ENCODE assay signal across 28 cellular contexts in the genomic region with DNA sequence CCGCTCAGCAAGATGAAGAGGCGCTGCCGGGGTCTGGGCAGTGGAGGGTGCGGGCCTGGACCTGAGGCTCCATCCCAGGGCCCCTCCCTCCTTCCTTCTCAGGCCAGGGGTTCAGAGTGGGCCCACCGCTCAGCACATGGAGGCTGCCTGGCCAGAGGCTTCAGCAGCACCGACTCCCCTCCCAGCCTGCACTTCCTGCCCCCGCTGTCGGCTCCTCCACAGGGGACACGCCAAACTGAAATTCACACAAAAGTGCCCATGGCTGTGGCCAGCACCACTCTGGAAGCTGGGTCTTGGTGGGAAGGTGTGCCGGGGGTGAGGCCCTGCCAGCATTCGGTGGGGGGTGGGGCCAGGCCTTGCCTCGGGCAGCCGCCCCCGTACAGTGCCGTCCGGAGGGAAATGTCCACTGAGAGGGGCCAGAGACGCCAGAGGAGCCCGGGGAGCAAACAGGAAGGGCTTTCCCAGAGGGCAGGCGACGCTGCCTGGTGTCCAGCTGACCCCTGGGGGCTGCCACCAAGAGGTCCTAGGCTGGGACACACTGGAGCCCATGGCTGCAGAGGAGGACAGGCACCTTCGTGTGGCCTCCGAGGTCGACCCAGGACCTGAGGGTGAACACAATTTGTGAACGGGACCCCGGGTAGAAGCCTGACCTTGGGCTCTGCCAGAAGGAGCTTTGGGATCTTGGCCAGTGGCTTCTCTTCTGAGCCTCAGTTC.
"Had no signal": no experiment of that assay in that cellular context is flagged by ENCODE, and none has a peak within 500 bp of the region (broad histone marks: within the 10 kb centered on the region; RNA-seq: fewer than 3 reads in every experiment).

No MANE protein-coding gene starts in this region.

- H3K27ac ChIP-seq: ascending aorta, breast epithelium, cardiac muscle cell, colonic mucosa, epithelial cell of prostate, esophagus squamous epithelium had no signal

- H3K4me1 ChIP-seq: ascending aorta, breast epithelium, colonic mucosa had no signal

- H3K4me3 ChIP-seq: ascending aorta, breast epithelium, cardiac muscle cell, colonic mucosa, esophagus squamous epithelium had no signal

- H3K36me3 ChIP-seq: breast epithelium, cardiac muscle cell, colonic mucosa had no signal

- H3K27ac Mint-ChIP-seq: activated CD4-positive, alpha-beta memory T cell treated with anti-CD3 and anti-CD28 coated beads, Interleukin-2, amount 10 ng/mL, durations not matched to agents 7 days and 5 days; activated naive CD4-positive, alpha-beta T cell treated with anti-CD3 and anti-CD28 coated beads, Interleukin-2, amount 10 ng/mL, durations not matched to agents 7 days and 5 days; activated naive CD4-positive, alpha-beta T cell treated with anti-CD3 and anti-CD28 coated beads, Interleukin-2, amount 50 U/mL, for 72 hours; activated naive CD8-positive, alpha-beta T cell treated with anti-CD3 and anti-CD28 coated beads, Interleukin-2, amount 10 ng/mL, durations not matched to agents 7 days and 5 days; activated T-cell treated with anti-CD3 and anti-CD28 coated beads, Interleukin-2, amount 50 U/mL, for 24 hours; activated T-cell treated with anti-CD3 and anti-CD28 coated beads, Interleukin-2, amount 50 U/mL, for 72 hours; brain; endodermal cell had no signal

- H3K27me3 Mint-ChIP-seq: activated CD4-positive, alpha-beta T cell treated with anti-CD3 and anti-CD28 coated beads, Interleukin-2, amount 10 ng/mL, durations not matched to agents 7 days and 5 days; activated T-cell treated with anti-CD3 and anti-CD28 coated beads, Interleukin-2, amount 50 U/mL, for 24 hours had no signal

- H3K9me3 ChIP-seq: ascending aorta, breast epithelium, colonic mucosa, esophagus squamous epithelium had no signal

- DNase-seq: activated CD4-positive, alpha-beta memory T cell treated with anti-CD3 and anti-CD28 coated beads, Interleukin-2, amount 10 ng/mL, durations not matched to agents 7 days and 5 days; activated CD4-positive, alpha-beta T cell treated with anti-CD3 and anti-CD28 coated beads for 1 hour; activated CD4-positive, alpha-beta T cell treated with anti-CD3 and anti-CD28 coated beads for 4 hours; activated CD4-positive, alpha-beta T cell treated with anti-CD3 and anti-CD28 coated beads, Interleukin-2, amount 10 ng/mL, durations not matched to agents 7 days and 5 days; activated CD4-positive, alpha-beta T cell treated with anti-CD3 and anti-CD28 coated beads, Interleukin-2, amount 50 U/mL, for 4 hours; activated CD8-positive, alpha-beta memory T cell treated with anti-CD3 and anti-CD28 coated beads, Interleukin-2, amount 50 U/mL, for 48 hours; activated gamma-delta T cell; activated naive CD4-positive, alpha-beta T cell; activated naive CD4-positive, alpha-beta T cell treated with anti-CD3 and anti-CD28 coated beads, Interleukin-2, amount 10 ng/mL, durations not matched to agents 7 days and 5 days; activated naive CD8-positive, alpha-beta T cell treated with anti-CD3 and anti-CD28 coated beads, Interleukin-2, amount 10 ng/mL, durations not matched to agents 7 days and 5 days; activated T-cell treated with anti-CD3 and anti-CD28 coated beads for 4 hours; activated T-cell treated with anti-CD3 and anti-CD28 coated beads, Interleukin-2, amount 50 U/mL, for 24 hours; activated T-cell treated with anti-CD3 and anti-CD28 coated beads, Interleukin-2, amount 50 U/mL, for 72 hours; central memory CD4-positive, alpha-beta T cell; cerebellar nuclear complex; colonic mucosa; effector memory CD4-positive, alpha-beta T cell; endodermal cell; esophagus squamous epithelium; foreskin melanocyte; head of caudate nucleus; T-helper 2 cell had no signal

- H3K4me1 Mint-ChIP-seq: activated naive CD8-positive, alpha-beta T cell treated with anti-CD3 and anti-CD28 coated beads, Interleukin-2, amount 10 ng/mL, durations not matched to agents 7 days and 5 days had no signal

- H3K36me3 Mint-ChIP-seq: activated naive CD4-positive, alpha-beta T cell treated with anti-CD3 and anti-CD28 coated beads, Interleukin-2, amount 10 ng/mL, durations not matched to agents 7 days and 5 days; activated naive CD4-positive, alpha-beta T cell treated with anti-CD3 and anti-CD28 coated beads, Interleukin-2, amount 50 U/mL, for 72 hours; activated naive CD8-positive, alpha-beta T cell treated with anti-CD3 and anti-CD28 coated beads, Interleukin-2, amount 10 ng/mL, durations not matched to agents 7 days and 5 days; brain had no signal

- H3K4me3 Mint-ChIP-seq: activated CD4-positive, alpha-beta memory T cell treated with anti-CD3 and anti-CD28 coated beads, Interleukin-2, amount 10 ng/mL, durations not matched to agents 7 days and 5 days; activated CD4-positive, alpha-beta T cell treated with anti-CD3 and anti-CD28 coated beads, Interleukin-2, amount 10 ng/mL, durations not matched to agents 7 days and 5 days; activated naive CD4-positive, alpha-beta T cell treated with anti-CD3 and anti-CD28 coated beads, Interleukin-2, amount 10 ng/mL, durations not matched to agents 7 days and 5 days; activated naive CD8-positive, alpha-beta T cell treated with anti-CD3 and anti-CD28 coated beads, Interleukin-2, amount 10 ng/mL, durations not matched to agents 7 days and 5 days; activated T-cell treated with anti-CD3 and anti-CD28 coated beads, Interleukin-2, amount 50 U/mL, for 24 hours; activated T-cell treated with anti-CD3 and anti-CD28 coated beads, Interleukin-2, amount 50 U/mL, for 72 hours; brain; endodermal cell had no signal

- H3K27me3 ChIP-seq: ascending aorta, breast epithelium, cardiac muscle cell, colonic mucosa, esophagus squamous epithelium had no signal

- H3K9me3 Mint-ChIP-seq: activated CD4-positive, alpha-beta memory T cell treated with anti-CD3 and anti-CD28 coated beads, Interleukin-2, amount 10 ng/mL, durations not matched to agents 7 days and 5 days; activated CD4-positive, alpha-beta T cell treated with anti-CD3 and anti-CD28 coated beads, Interleukin-2, amount 10 ng/mL, durations not matched to agents 7 days and 5 days; activated naive CD4-positive, alpha-beta T cell treated with anti-CD3 and anti-CD28 coated beads, Interleukin-2, amount 10 ng/mL, durations not matched to agents 7 days and 5 days; activated naive CD4-positive, alpha-beta T cell treated with anti-CD3 and anti-CD28 coated beads, Interleukin-2, amount 50 U/mL, for 72 hours; activated naive CD8-positive, alpha-beta T cell treated with anti-CD3 and anti-CD28 coated beads, Interleukin-2, amount 10 ng/mL, durations not matched to agents 7 days and 5 days; activated T-cell treated with anti-CD3 and anti-CD28 coated beads, Interleukin-2, amount 50 U/mL, for 24 hours; activated T-cell treated with anti-CD3 and anti-CD28 coated beads, Interleukin-2, amount 50 U/mL, for 72 hours; brain; endodermal cell had no signal
